9 cellular contexts compared by ENCODE assay signal in genomic region chr4:42627887-42628646, GRCh38. TPM values are rescaled to one million over a fixed set of nuclear protein-coding genes. Genes with fewer than 3 reads are reported as not detected.
DNase-seq lines count a peak whose midpoint lies in the region; ATAC-seq, FAIRE-seq and TF ChIP-seq lines count a peak whose summit lies in the region.
"Had no signal": no experiment of that assay in that cellular context is flagged by ENCODE, and none has a peak within 500 bp of the region (broad histone marks: within the 10 kb centered on the region; RNA-seq: fewer than 3 reads in every experiment).

No MANE protein-coding gene starts in this region.

- H2AFZ ChIP-seq in K562 (ENCODE audit: low read depth, low read length): no peak overlapping the region

- peak; percentile 88 for ATAC-seq in GM18868 (IDR thresholded peaks at IDR 0.05; ENCODE audit: unreplicated experiment)
- peak; percentile 82 for ATAC-seq in HG02884 (IDR thresholded peaks at IDR 0.05; ENCODE audit: unreplicated experiment)
- ATAC-seq in K562: no peak
- peak; percentile 89 to 98 (median 93) for ATAC-seq in psoas muscle

- H3K27me3 ChIP-seq in K562 (ENCODE audit: control insufficient read depth in 2 of 2, insufficient read depth in 2 of 2, low read length in 2 of 2) (no peaks in the 10 kb centered on the region), psoas muscle (ENCODE audit: insufficient read depth in 3 of 3, low read length in 2 of 3) (no peaks in the 10 kb centered on the region), A673 (replicated peaks; ENCODE audit: insufficient read depth, low read depth, low read length, poor library complexity) (peaks cover 10% of the 10 kb centered on the region), small intestine (ENCODE audit: control insufficient read depth in 2 of 2, insufficient read depth in 2 of 2, low read length in 2 of 2) (no peaks in the 10 kb centered on the region)
- H3K27me3 ChIP-seq: SJSA1 had no signal

- CTCF ChIA-PET in K562 (lab: Yijun Ruan, JAX; ENCODE audit: low intra/inter-chr PET ratio) (no interaction called here), A673 (lab: Charles Lee) (no interaction called here)

- TF ChIP-seq CTCF in K562 (IDR thresholded peaks at IDR 0.05 in 2 of 3, conservative IDR thresholded peaks at IDR 0.05 in 1 of 3; ENCODE audit: insufficient read depth in 2 of 3, low read depth in 1 of 3, low read length in 3 of 3): no peak
- TF ChIP-seq CTCF in psoas muscle (IDR thresholded peaks at IDR 0.05): no peak
- TF ChIP-seq CTCF in A673 (conservative IDR thresholded peaks at IDR 0.05; ENCODE audit: low read depth, low read length): no peak

- H4K20me1 ChIP-seq in K562 (replicated peaks; ENCODE audit: control insufficient read depth, insufficient read depth, low read length): no peaks in the 10 kb centered on the region

- H3K9me3 ChIP-seq in K562 (replicated peaks; ENCODE audit: control insufficient read depth, insufficient read depth, low read depth, low read length) (no peaks in the 10 kb centered on the region), psoas muscle (peaks cover 5% of the 10 kb centered on the region), A673 (ENCODE audit: low read depth, low read length, poor library complexity, severe bottlenecking) (no peaks in the 10 kb centered on the region), small intestine (ENCODE audit: control insufficient read depth, low read depth) (no peaks in the 10 kb centered on the region)
- H3K9me3 ChIP-seq: SJSA1 had no signal

- BruUV-seq in K562 (replicated peaks; lab: Mats Ljungman, UMichigan) (no TSS peak), A673 (replicated peaks; lab: Mats Ljungman, UMichigan) (no TSS peak)

- no peak overlapping the region for H3K9ac ChIP-seq in K562 (ENCODE audit: insufficient read depth in 1 of 2, low read depth in 2 of 2, low read length in 2 of 2)

- no peaks in the 10 kb centered on the region for H3K36me3 ChIP-seq in K562 (ENCODE audit: control insufficient read depth, insufficient read depth, low read length)
- peaks cover 0 to 16% of the 10 kb centered on the region in 2 donors for H3K36me3 ChIP-seq in psoas muscle (ENCODE audit: insufficient read depth in 1 of 2, low read depth in 1 of 2)
- H3K36me3 ChIP-seq in A673 (ENCODE audit: insufficient read depth, low read length, poor library complexity, severe bottlenecking): no peaks in the 10 kb centered on the region
- H3K36me3 ChIP-seq in small intestine (ENCODE audit: control insufficient read depth in 2 of 2, insufficient read depth in 2 of 2, low read length in 2 of 2): no peaks in the 10 kb centered on the region
- H3K36me3 ChIP-seq: SJSA1 had no signal

- no peak for TF ChIP-seq POLR2A in K562 (conservative IDR thresholded peaks at IDR 0.05)

- no peaks in the 10 kb centered on the region for H3K79me2 ChIP-seq in K562 (ENCODE audit: control insufficient read depth, insufficient read depth, low read length)

- H3K27ac ChIP-seq in K562 (ENCODE audit: extremely low read depth, low read depth, low read length) (no peak overlapping the region), psoas muscle (peak overlapping the region; percentile 62), A673 (ENCODE audit: low read depth, low read length, poor library complexity, severe bottlenecking) (no peak overlapping the region), small intestine (ENCODE audit: low read depth in 1 of 2, low read length in 1 of 2) (no peak overlapping the region)
- H3K27ac ChIP-seq: SJSA1 had no signal

- POLR2A ChIA-PET in K562 (lab: Yijun Ruan, JAX) (no interaction called here), A673 (lab: Charles Lee; ENCODE audit: low non-redundant PET) (no interaction called here)

- H3K4me3 ChIP-seq in K562 (no peak overlapping the region), psoas muscle (no peak overlapping the region), A673 (ENCODE audit: low read depth, low read length, poor library complexity, severe bottlenecking) (no peak overlapping the region), small intestine (ENCODE audit: low read depth in 1 of 2, low read length in 2 of 2) (no peak overlapping the region)
- H3K4me3 ChIP-seq: SJSA1 had no signal

- intact Hi-C loops in K562 (cut with micrococcal nuclease): no loop called here
- intact Hi-C loops in psoas muscle (cut with DNase I): no loop called here
- intact Hi-C loops in A673 (cut with micrococcal nuclease; ENCODE audit: unreplicated experiment): no loop called here

- H3K4me1 ChIP-seq in K562 (replicated peaks in 1 of 2; ENCODE audit: control insufficient read depth in 2 of 2, insufficient read depth in 2 of 2, low read length in 2 of 2) (no peaks in the 10 kb centered on the region; a peak in 1 of 5 replicates), psoas muscle (peaks cover 22% of the 10 kb centered on the region), A673 (ENCODE audit: insufficient read depth, low read length, poor library complexity, severe bottlenecking) (no peaks in the 10 kb centered on the region), small intestine (ENCODE audit: control insufficient read depth in 2 of 2, insufficient read depth in 1 of 2, low read depth in 1 of 2, low read length in 1 of 2) (peaks cover 3 to 7% of the 10 kb centered on the region in 2 donors)
- H3K4me1 ChIP-seq: SJSA1 had no signal

- no peak for TF ChIP-seq RAD21 in K562 (CRISPR knock-in tag; conservative IDR thresholded peaks at IDR 0.05 in 1 of 2, IDR thresholded peaks at IDR 0.05 in 1 of 2)

- H3K9me1 ChIP-seq in K562 (ENCODE audit: control insufficient read depth, insufficient read depth, low read length): no peaks in the 10 kb centered on the region

- WGBS in K562 (ENCODE audit: insufficient coverage, low coverage, missing lambda C conversion rate): 0% methylated on average over 9 of the region's 9 CpGs
- 9 to 21% (median 14%) methylated on average over 9 of the region's 9 CpGs for WGBS in psoas muscle, 3 donors
- 43 to 64% (median 51%) methylated on average over 9 of the region's 9 CpGs for WGBS in small intestine, 3 donors

- TF ChIP-seq EP300 in K562 (IDR thresholded peaks at IDR 0.05; ENCODE audit: low read length): no peak

- no peak for FAIRE-seq in K562 (lab: Jason Lieb, UNC)
- no peak for FAIRE-seq in small intestine (lab: Jason Lieb, UNC)

- no peak overlapping the region; the same call in 1 of the 2 replicates for H3K4me2 ChIP-seq in K562 (ENCODE audit: insufficient read depth, low read length)

- DNase-seq in NCI-H69 (lab: John Stamatoyannopoulos, UW): peak; percentile 1
- no peak for DNase-seq in K562 (ENCODE audit: extremely low read depth in 1 of 4, low spot score in 3 of 4)
- DNase-seq in psoas muscle: peak; percentile 57 to 85
- no peak for DNase-seq in A673 (ENCODE audit: low spot score)
- no peak for DNase-seq in small intestine
- DNase-seq in amniotic stem cell (lab: John Stamatoyannopoulos, UW): no peak

- in situ Hi-C loops in K562 (cut with MboI): no loop called here

TF ChIP-seq in K562, 482 proteins besides CTCF, POLR2A, EP300 and RAD21:
- TF ChIP-seq ZNF23 (CRISPR knock-in tag; IDR thresholded peaks at IDR 0.05): no peak
- TF ChIP-seq USF2 (CRISPR knock-in tag; IDR thresholded peaks at IDR 0.05): 0 out of 2 replicates have a peak, but pooled peaks have one; percentile 14

RNA-seq across cellular contexts. Expression of gene ATP8A1, which starts 28.8 kb away (rescaled TPM):
- 0.05 and 1.1 TPM in 2 replicates for total RNA-seq in K562 (2011; cell fraction: chromatin; rRNA removed; ENCODE audit: low replicate concordance)
- 0.33 and 0.53 TPM in 2 replicates for total RNA-seq in K562 (2011; cell fraction: nucleolus; rRNA removed)
- 0.07 and 0.69 TPM in 2 replicates for total RNA-seq in K562 (2011; cell fraction: nucleoplasm; rRNA removed)
- total RNA-seq in K562 (2014; rRNA removed): under 0.01 and 0.05 TPM in 2 replicates
- total RNA-seq in K562 (2014; rRNA removed; fragmentation: Illumina TruSeq; extraction: Trizol): 0.03 and 0.07 TPM in 2 replicates
- total RNA-seq in K562 (2015; rRNA removed; fragmentation: Illumina TruSeq; extraction: Trizol): 0.07 and 0.08 TPM in 2 replicates
- total RNA-seq in K562 (2021): 0.11 and 0.38 TPM in 2 replicates
- 0.01 and 0.29 TPM in 2 replicates for polyA plus RNA-seq in K562 (2011; rRNA removed)
- 0.03 TPM in 1 of 2 replicates, not detected in the other for polyA plus RNA-seq in K562 (2011; cell fraction: cytosol; rRNA removed)
- polyA plus RNA-seq in K562 (2011; cell fraction: nucleus; rRNA removed): 0.03 and 0.28 TPM in 2 replicates
- 0.10 and 0.19 TPM in 2 replicates for polyA plus RNA-seq in K562 (2012)
- 0.03 and 0.07 TPM in 2 replicates for polyA plus RNA-seq in K562 (2014; fragmentation: Illumina TruSeq; extraction: Trizol)
- under 1 TPM in 1 of 2 experiments, not detected in 1; 0.07 TPM for polyA plus RNA-seq in K562 (2014; fragmentation: Nextera tagmentation; extraction: Ambion mirVana)
- 0.05 TPM in 1 of 2 replicates, not detected in the other for polyA plus RNA-seq in K562 (2014; rRNA removed)
- 0.06 and 0.35 TPM in 2 replicates for polyA minus RNA-seq in K562 (2011; rRNA and poly(A)+ RNA removed)
- polyA minus RNA-seq in K562 (2011; cell fraction: cytosol; rRNA and poly(A)+ RNA removed): 0.19 TPM in 1 of 2 replicates, not detected in the other
- polyA minus RNA-seq in K562 (2011; cell fraction: nucleus; rRNA and poly(A)+ RNA removed): 0.11 and 0.40 TPM in 2 replicates
- 10 to 100 TPM; 13.8 to 26.5 (median 18.2) TPM for total RNA-seq in psoas muscle
- polyA plus RNA-seq in psoas muscle: 10 to 100 TPM in 1 of 3 donors, 1 to 10 TPM in 2; 2.2 to 14.7 (median 4.0) TPM
- total RNA-seq in A673 (2021): 0.28 and 0.90 TPM in 2 replicates
- 10 to 100 TPM in 1 of 3 donors, 1 to 10 TPM in 2; 5.1 to 11.4 (median 7.4) TPM for polyA plus RNA-seq in small intestine

Comparison
In these comparisons a context has a peak if more than half of its experiments do, and no peak if none do; other contexts are left out.
1. DNase-seq: peak in NCI-H69 (single experiment) and psoas muscle (2 of 2); none in K562 (0 of 4), A673 (single experiment), small intestine (single experiment) and amniotic stem cell (single experiment).